ENCODE assay signal across 10 cellular contexts in genomic region chr4:6562931-6563901, GRCh38. TPM values are rescaled to one million over a fixed set of nuclear protein-coding genes. Genes with fewer than 3 reads are reported as not detected.
DNase-seq lines count a peak whose midpoint lies in the region; ATAC-seq, FAIRE-seq and TF ChIP-seq lines count a peak whose summit lies in the region.
"Had no signal": no experiment of that assay in that cellular context is flagged by ENCODE, and none has a peak within 500 bp of the region (broad histone marks: within the 10 kb centered on the region; RNA-seq: fewer than 3 reads in every experiment).

No MANE protein-coding gene starts in this region.

- H3K4me1 Mint-ChIP-seq in Calu3 (ENCODE audit: low read depth, unreplicated experiment), result no peaks in the 10 kb centered on the region
- peaks cover 3% of the 10 kb centered on the region for H3K4me1 Mint-ChIP-seq in osteocyte (ENCODE audit: unreplicated experiment)

- DNase-seq in Calu3, result peak; percentile 26
- no peak for DNase-seq in NT2/D1 (ENCODE audit: low read depth, low spot score)
- no peak for DNase-seq in fibroblast of pulmonary artery (ENCODE audit: low read depth)
- DNase-seq in osteocyte (ENCODE audit: extremely low spot score, unreplicated experiment), result no peak
- DNase-seq in NCI-H2171 (lab: John Stamatoyannopoulos, UW), result no peak
- DNase-seq in GM12892 (ENCODE audit: insufficient read length), result no peak
- DNase-seq in kidney glomerular epithelial cell (lab: John Stamatoyannopoulos, UW), result no peak
- DNase-seq: activated naive CD4-positive, alpha-beta T cell treated with anti-CD3 and anti-CD28 coated beads, Interleukin-2, amount 10 ng/mL, durations not matched to agents 7 days and 5 days had no signal

- H3K27me3 ChIP-seq in NT2/D1 (ENCODE audit: insufficient read depth, insufficient read length), result peaks cover 73% of the 10 kb centered on the region

- H3K4me3 ChIP-seq in NT2/D1 (ENCODE audit: insufficient read length, low read depth) (peak overlapping the region; percentile 44), fibroblast of pulmonary artery (replicated peaks; ENCODE audit: low read depth, low read length) (peak overlapping the region; percentile 7)

- TF ChIP-seq CTCF in Calu3 (IDR thresholded peaks at IDR 0.05; ENCODE audit: unreplicated experiment), result no peak
- TF ChIP-seq CTCF in fibroblast of pulmonary artery (IDR thresholded peaks at IDR 0.05; ENCODE audit: low read length, missing control alignments), result no peak
- TF ChIP-seq CTCF in osteocyte (IDR thresholded peaks at IDR 0.05), result no peak

- peak overlapping the region; percentile 63 for H3K9ac ChIP-seq in NT2/D1 (ENCODE audit: insufficient read length, low read depth)

- H3K4me3 Mint-ChIP-seq in Calu3 (ENCODE audit: low read depth, unreplicated experiment), result peak overlapping the region; percentile 21
- peak overlapping the region; percentile 47 for H3K4me3 Mint-ChIP-seq in osteocyte (ENCODE audit: unreplicated experiment)
- H3K4me3 Mint-ChIP-seq: activated naive CD4-positive, alpha-beta T cell treated with anti-CD3 and anti-CD28 coated beads, Interleukin-2, amount 10 ng/mL, durations not matched to agents 7 days and 5 days had no signal

- CTCF ChIA-PET in Calu3 (lab: Charles Lee), result no interaction called here

- H3K9me3 Mint-ChIP-seq in Calu3 (ENCODE audit: low read depth, unreplicated experiment) (no peaks in the 10 kb centered on the region), osteocyte (ENCODE audit: unreplicated experiment) (no peaks in the 10 kb centered on the region)
- H3K9me3 Mint-ChIP-seq: activated naive CD4-positive, alpha-beta T cell treated with anti-CD3 and anti-CD28 coated beads, Interleukin-2, amount 10 ng/mL, durations not matched to agents 7 days and 5 days had no signal

- FAIRE-seq in GM12892 (lab: Jason Lieb, UNC), result no peak
- FAIRE-seq: GM19239 had no signal

- H3K27me3 Mint-ChIP-seq in Calu3 (ENCODE audit: unreplicated experiment), result peaks cover 83% of the 10 kb centered on the region
- H3K27me3 Mint-ChIP-seq in osteocyte (ENCODE audit: unreplicated experiment), result peaks cover 50% of the 10 kb centered on the region

- no TSS peak for BruUV-seq in Calu3 (replicated peaks; lab: Mats Ljungman, UMichigan)

- intact Hi-C loops in Calu3 (cut with micrococcal nuclease; ENCODE audit: unreplicated experiment), result no loop called here

- no peaks in the 10 kb centered on the region for H3K36me3 Mint-ChIP-seq in Calu3 (ENCODE audit: insufficient read depth, unreplicated experiment)
- no peaks in the 10 kb centered on the region for H3K36me3 Mint-ChIP-seq in osteocyte (ENCODE audit: unreplicated experiment)
- H3K36me3 Mint-ChIP-seq: activated naive CD4-positive, alpha-beta T cell treated with anti-CD3 and anti-CD28 coated beads, Interleukin-2, amount 10 ng/mL, durations not matched to agents 7 days and 5 days had no signal

- no peak overlapping the region for H3K27ac Mint-ChIP-seq in Calu3 (ENCODE audit: unreplicated experiment)
- H3K27ac Mint-ChIP-seq in osteocyte (ENCODE audit: unreplicated experiment), result no peak overlapping the region
- H3K27ac Mint-ChIP-seq: activated naive CD4-positive, alpha-beta T cell treated with anti-CD3 and anti-CD28 coated beads, Interleukin-2, amount 10 ng/mL, durations not matched to agents 7 days and 5 days had no signal

- H3K36me3 ChIP-seq in NT2/D1 (ENCODE audit: insufficient read depth, insufficient read length, low read length), result no peaks in the 10 kb centered on the region

- no peak for ATAC-seq in GM21723 (IDR thresholded peaks at IDR 0.05; ENCODE audit: unreplicated experiment)

- TF ChIP-seq POLR2A in GM12892 (IDR thresholded peaks at IDR 0.05; ENCODE audit: low read depth, low read length), result no peak

- H3K4me1 ChIP-seq in NT2/D1 (ENCODE audit: insufficient read depth, insufficient read length), result peaks cover 19% of the 10 kb centered on the region

- H3K9me3 ChIP-seq in NT2/D1 (ENCODE audit: insufficient read depth, low read length), result no peaks in the 10 kb centered on the region

RNA-seq across cellular contexts. Expression of gene MAN2B2, which starts 11.8 kb away (rescaled TPM):
- total RNA-seq in Calu3 (2022) (30.9 and 36.2 TPM in 2 replicates), osteocyte (39.1 and 45.1 TPM in 2 replicates)
- polyA plus RNA-seq in GM12892 (2012; ENCODE audit: missing spikeins), result 5.2 TPM
